Comparison of ENCODE assay signal across 8 cellular contexts in genomic region chr6:30955367-30956042, GRCh38. TPM values are rescaled to one million over a fixed set of nuclear protein-coding genes. Genes with fewer than 3 reads are reported as not detected.
DNase-seq lines count a peak whose midpoint lies in the region; ATAC-seq, FAIRE-seq and TF ChIP-seq lines count a peak whose summit lies in the region.

No MANE protein-coding gene starts in this region.

- no peaks in the 10 kb centered on the region for H3K36me3 ChIP-seq in endodermal cell (ENCODE audit: control insufficient read depth, insufficient read depth, low read length)
- H3K36me3 ChIP-seq in mucosa of descending colon (ENCODE audit: low read depth) = no peaks in the 10 kb centered on the region

- H3K27ac ChIP-seq in endodermal cell (ENCODE audit: low read depth, low read length) = no peak overlapping the region

- H3K9ac ChIP-seq in endodermal cell (ENCODE audit: extremely low read depth, low read length, poor library complexity, severe bottlenecking) = no peak overlapping the region

- no peak overlapping the region for H3K27ac Mint-ChIP-seq in activated CD8-positive, alpha-beta T cell treated with anti-CD3 and anti-CD28 coated beads, Interleukin-2, amount 10 ng/mL, durations not matched to agents 7 days and 5 days
- H3K27ac Mint-ChIP-seq in endodermal cell = no peak overlapping the region

- peaks cover 36% of the 10 kb centered on the region for H3K27me3 ChIP-seq in endodermal cell (ENCODE audit: control insufficient read depth, insufficient read depth, low read length, poor library complexity, severe bottlenecking)

- no peak for FAIRE-seq in H54 (lab: Jason Lieb, UNC)

- H3K36me3 Mint-ChIP-seq in activated CD8-positive, alpha-beta T cell treated with anti-CD3 and anti-CD28 coated beads, Interleukin-2, amount 10 ng/mL, durations not matched to agents 7 days and 5 days (ENCODE audit: low read depth) = no peaks in the 10 kb centered on the region
- no peaks in the 10 kb centered on the region for H3K36me3 Mint-ChIP-seq in endodermal cell (ENCODE audit: low read depth)

- H3K4me1 Mint-ChIP-seq in activated CD8-positive, alpha-beta T cell treated with anti-CD3 and anti-CD28 coated beads, Interleukin-2, amount 10 ng/mL, durations not matched to agents 7 days and 5 days (ENCODE audit: low read depth) = peaks cover 9% of the 10 kb centered on the region
- H3K4me1 Mint-ChIP-seq in endodermal cell = peaks cover 16% of the 10 kb centered on the region

- peak overlapping the region; percentile 58 for H3K4me3 Mint-ChIP-seq in activated CD8-positive, alpha-beta T cell treated with anti-CD3 and anti-CD28 coated beads, Interleukin-2, amount 10 ng/mL, durations not matched to agents 7 days and 5 days
- peak overlapping the region; percentile 57 for H3K4me3 Mint-ChIP-seq in endodermal cell

- H3K9me3 ChIP-seq in endodermal cell (ENCODE audit: control insufficient read depth, low read length) (no peaks in the 10 kb centered on the region), mucosa of descending colon (no peaks in the 10 kb centered on the region)

- DNase-seq in AG04449 (ENCODE audit: low read depth, low spot score) = no peak
- DNase-seq in NCI-H1105 treated with DMSO at 0.1 percent for 48 hours (lab: John Stamatoyannopoulos, UW) = peak; percentile 61
- peak; percentile 69 for DNase-seq in activated CD8-positive, alpha-beta T cell treated with anti-CD3 and anti-CD28 coated beads, Interleukin-2, amount 10 ng/mL, durations not matched to agents 7 days and 5 days
- peak; percentile 88 for DNase-seq in endodermal cell
- peak; percentile 42 to 82 (median 60) for DNase-seq in mucosa of descending colon
- peak; percentile 42 to 62 for DNase-seq in stimulated activated CD8-positive, alpha-beta memory T cell treated with anti-CD3 and anti-CD28 coated beads, Interleukin-4, amount 100 ng/mL, for 1 hour (ENCODE audit: low read depth in 2 of 2, low spot score in 1 of 2)
- no peak for DNase-seq in H54 (ENCODE audit: insufficient read length, low spot score)

- peaks cover 67% of the 10 kb centered on the region for H3K27me3 Mint-ChIP-seq in activated CD8-positive, alpha-beta T cell treated with anti-CD3 and anti-CD28 coated beads, Interleukin-2, amount 10 ng/mL, durations not matched to agents 7 days and 5 days (ENCODE audit: low read depth)
- H3K27me3 Mint-ChIP-seq in endodermal cell (ENCODE audit: insufficient read depth) = peaks cover 68% of the 10 kb centered on the region

- 8 to 15% methylated on average over 21 to 45 of the region's 46 CpGs for WGBS in endodermal cell (ENCODE audit: insufficient coverage in 1 of 2, insufficient read length in 1 of 2), 2 experiments

- ATAC-seq in GM19395 (IDR thresholded peaks at IDR 0.05; ENCODE audit: unreplicated experiment) (peak; percentile 65), mucosa of descending colon (peak; percentile 90)
- ATAC-seq in activated CD8-positive, alpha-beta T cell treated with anti-CD3 and anti-CD28 coated beads, Interleukin-2, amount 10 ng/mL, durations not matched to agents 7 days and 5 days = peak; percentile 92

- H3K4me1 ChIP-seq in endodermal cell (ENCODE audit: control insufficient read depth, insufficient read depth, low read length) = no peaks in the 10 kb centered on the region
- H3K4me1 ChIP-seq in mucosa of descending colon (ENCODE audit: low read depth) = peaks cover 8% of the 10 kb centered on the region

- POLR2A ChIA-PET in AG04449 (lab: Yijun Ruan, JAX) = no interaction called here
- POLR2A ChIA-PET in activated CD8-positive, alpha-beta T cell treated with anti-CD3 and anti-CD28 coated beads, Interleukin-2, amount 10 ng/mL, durations not matched to agents 7 days and 5 days (lab: Charles Lee) = interaction anchor here (0.7 to 1.0 kb wide), 3 partner anchors 9 to 212 kb away, joined by 3 to 4 read pairs (median 4); partner anchors contain the start of gene VARS2

- H3K9me3 Mint-ChIP-seq in activated CD8-positive, alpha-beta T cell treated with anti-CD3 and anti-CD28 coated beads, Interleukin-2, amount 10 ng/mL, durations not matched to agents 7 days and 5 days (ENCODE audit: insufficient read depth) = no peaks in the 10 kb centered on the region
- peaks cover 5% of the 10 kb centered on the region for H3K9me3 Mint-ChIP-seq in endodermal cell

- TF ChIP-seq POLR2A in H54 (IDR thresholded peaks at IDR 0.05; ENCODE audit: low read depth, low read length) = no peak

- peak overlapping the region; percentile 40 for H3K4me3 ChIP-seq in AG04449 (ENCODE audit: low read depth, low read length)
- peak overlapping the region; percentile 77 for H3K4me3 ChIP-seq in endodermal cell (ENCODE audit: low read length)
- no peak overlapping the region for H3K4me3 ChIP-seq in mucosa of descending colon

- intact Hi-C loops in mucosa of descending colon (cut with DNase I, micrococcal nuclease) = no loop called here

- CTCF ChIA-PET in AG04449 (lab: Yijun Ruan, JAX) = interaction anchor here (0.8 to 1.7 kb wide), 8 partner anchors 11 to 115 kb away, joined by 3 to 11 read pairs (median 5); partner anchors contain the start of gene VARS2
- CTCF ChIA-PET in activated CD8-positive, alpha-beta T cell treated with anti-CD3 and anti-CD28 coated beads, Interleukin-2, amount 10 ng/mL, durations not matched to agents 7 days and 5 days (lab: Charles Lee) = interaction anchor here (0.9 to 1.8 kb wide), 4 partner anchors 8 to 132 kb away, joined by 3 to 8 read pairs (median 5); no protein-coding TSS in a partner anchor

- TF ChIP-seq CTCF in AG04449 (IDR thresholded peaks at IDR 0.05; ENCODE audit: insufficient read depth, low read length, missing control alignments) (no peak), endodermal cell (conservative IDR thresholded peaks at IDR 0.05) (no peak), mucosa of descending colon (IDR thresholded peaks at IDR 0.05) (no peak)

RNA-seq across cellular contexts. Expression of gene MUCL3, which starts 14.7 kb away (rescaled TPM):
- not detected for total RNA-seq in activated CD8-positive, alpha-beta T cell treated with anti-CD3 and anti-CD28 coated beads, Interleukin-2, amount 10 ng/mL, durations not matched to agents 7 days and 5 days
- total RNA-seq in endodermal cell (under 1 TPM; 0.18 TPM), mucosa of descending colon (under 1 TPM in 1 of 3 donors, not detected in 2; 0.07 TPM)
- polyA plus RNA-seq in endodermal cell (2013, experiment 1 of 2) = 0.04 TPM
- polyA plus RNA-seq in endodermal cell (2013, experiment 2 of 2) = not detected

RNA-seq across cellular contexts. Expression of gene SFTA2, which starts 23.5 kb away (rescaled TPM):
- total RNA-seq in activated CD8-positive, alpha-beta T cell treated with anti-CD3 and anti-CD28 coated beads, Interleukin-2, amount 10 ng/mL, durations not matched to agents 7 days and 5 days = not detected
- not detected for total RNA-seq in endodermal cell
- polyA plus RNA-seq in endodermal cell (2013, experiment 1 of 2) = not detected
- polyA plus RNA-seq in endodermal cell (2013, experiment 2 of 2) = not detected
- total RNA-seq in mucosa of descending colon = not detected

RNA-seq across cellular contexts. Expression of gene MUC21, which starts 28.0 kb away (rescaled TPM):
- not detected for total RNA-seq in activated CD8-positive, alpha-beta T cell treated with anti-CD3 and anti-CD28 coated beads, Interleukin-2, amount 10 ng/mL, durations not matched to agents 7 days and 5 days
- not detected for total RNA-seq in endodermal cell
- polyA plus RNA-seq in endodermal cell (2013, experiment 1 of 2) = not detected
- not detected for polyA plus RNA-seq in endodermal cell (2013, experiment 2 of 2)
- total RNA-seq in mucosa of descending colon = under 1 TPM in 1 of 3 donors, not detected in 2; 0.12 TPM

RNA-seq across cellular contexts. Expression of gene VARS2, which starts 41.5 kb away (rescaled TPM):
- total RNA-seq in activated CD8-positive, alpha-beta T cell treated with anti-CD3 and anti-CD28 coated beads, Interleukin-2, amount 10 ng/mL, durations not matched to agents 7 days and 5 days = 10 to 100 TPM; 38.4 to 38.8 TPM
- total RNA-seq in endodermal cell (10 to 100 TPM; 39.4 to 52.5 TPM), mucosa of descending colon (10 to 100 TPM; 20.9 to 27.6 (median 27.3) TPM)
- polyA plus RNA-seq in endodermal cell (2013, experiment 1 of 2) = 51.8 TPM
- 46.7 TPM for polyA plus RNA-seq in endodermal cell (2013, experiment 2 of 2)

RNA-seq across cellular contexts. Expression of gene GTF2H4, which starts 47.5 kb away (rescaled TPM):
- 10 to 100 TPM; 30.0 to 30.1 TPM for total RNA-seq in activated CD8-positive, alpha-beta T cell treated with anti-CD3 and anti-CD28 coated beads, Interleukin-2, amount 10 ng/mL, durations not matched to agents 7 days and 5 days
- 10 to 100 TPM; 60.0 to 67.9 TPM for total RNA-seq in endodermal cell
- polyA plus RNA-seq in endodermal cell (2013, experiment 1 of 2) = 52.4 TPM
- polyA plus RNA-seq in endodermal cell (2013, experiment 2 of 2) = 39.9 TPM
- total RNA-seq in mucosa of descending colon = 10 to 100 TPM; 17.0 to 25.3 (median 25.0) TPM

Comparison
In these comparisons a context has a peak if more than half of its experiments do, and no peak if none do; other contexts are left out.
1. DNase-seq: peak in NCI-H1105 treated with DMSO at 0.1 percent for 48 hours (single experiment), activated CD8-positive, alpha-beta T cell treated with anti-CD3 and anti-CD28 coated beads, Interleukin-2, amount 10 ng/mL, durations not matched to agents 7 days and 5 days (single experiment), endodermal cell (single experiment), mucosa of descending colon (3 of 3) and stimulated activated CD8-positive, alpha-beta memory T cell treated with anti-CD3 and anti-CD28 coated beads, Interleukin-4, amount 100 ng/mL, for 1 hour (2 of 2); none in AG04449 (single experiment) and H54 (single experiment).
2. Peak in every context shown above with its lines, with median percentiles within 50 percentile points of each other: ATAC-seq.